In the genomic region with DNA sequence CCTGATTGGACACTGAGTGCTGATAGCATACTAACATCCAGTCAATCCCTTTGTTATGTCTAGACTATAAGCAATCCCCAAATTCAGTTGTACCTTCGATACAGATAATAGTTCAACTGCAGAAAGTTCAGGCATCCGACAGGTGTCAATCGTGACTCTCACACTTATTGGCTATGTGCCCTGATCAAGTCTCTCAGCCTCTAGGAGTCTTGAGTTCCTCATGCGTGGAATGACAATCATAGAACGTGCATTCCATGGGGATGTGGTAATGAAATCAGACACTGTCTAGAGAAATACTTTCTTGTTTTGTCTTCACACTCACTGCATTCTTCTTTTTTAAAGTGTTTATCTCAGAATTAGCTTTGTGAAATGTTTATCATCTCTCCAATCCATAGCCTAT, we compare ENCODE assay signal across 18 cellular contexts. TPM values are rescaled to one million over a fixed set of nuclear protein-coding genes. Genes with fewer than 3 reads are reported as not detected.
"Had no signal": no experiment of that assay in that cellular context is flagged by ENCODE, and none has a peak within 500 bp of the region (broad histone marks: within the 10 kb centered on the region; RNA-seq: fewer than 3 reads in every experiment).

No MANE protein-coding gene starts in this region.

- ATAC-seq: left lung, psoas muscle had no signal

- H3K36me3 Mint-ChIP-seq: immature natural killer cell, memory B cell, type B pancreatic cell had no signal

- FAIRE-seq: astrocyte had no signal

- H3K27ac Mint-ChIP-seq: activated T-helper 1 cell treated with anti-CD3 and anti-CD28 coated beads, Interleukin-12 subunit alpha, Interleukin-12 subunit beta, Interleukin-2, Interleukin-4 antibody, amounts not matched to agents 30 ng/mL and 10 ng/mL and 1 ng/mL, durations not matched to agents 14 hours and 24 hours and 36 hours; immature natural killer cell; memory B cell; nephron progenitor cell; T-helper 1 cell treated with Interleukin-12 subunit alpha and Interleukin-12 subunit beta and Interleukin-4 antibody, amounts not matched to agents 30 μg/mL and 1 μg/mL, for 36 hours; type B pancreatic cell had no signal

- H3K4me3 ChIP-seq: left lung, psoas muscle, sigmoid colon had no signal

- H3K4me3 Mint-ChIP-seq: activated T-helper 1 cell treated with anti-CD3 and anti-CD28 coated beads, Interleukin-12 subunit alpha, Interleukin-12 subunit beta, Interleukin-2, Interleukin-4 antibody, amounts not matched to agents 30 ng/mL and 10 ng/mL and 1 ng/mL, durations not matched to agents 14 hours and 24 hours and 36 hours; immature natural killer cell; memory B cell; nephron progenitor cell; T-helper 1 cell treated with Interleukin-12 subunit alpha and Interleukin-12 subunit beta and Interleukin-4 antibody, amounts not matched to agents 30 μg/mL and 1 μg/mL, for 36 hours; type B pancreatic cell had no signal

- H3K4me1 Mint-ChIP-seq: memory B cell had no signal

- DNase-seq: activated CD4-positive, alpha-beta T cell treated with anti-CD3 and anti-CD28 coated beads for 48 hours; activated naive CD4-positive, alpha-beta T cell treated with Interleukin-2 at 50 U/mL for 16 hours; caudate nucleus; effector memory CD4-positive, alpha-beta T cell; immature natural killer cell; left lung; nephron progenitor cell; psoas muscle; sigmoid colon; stimulated activated CD4-positive, alpha-beta T cell treated with anti-CD3 and anti-CD28 coated beads, Interleukin-12 subunit alpha, Interleukin-12 subunit beta, amount 100 ng/mL, for 4 hours; stimulated activated naive CD4-positive, alpha-beta T cell; substantia nigra had no signal

- H3K9me3 Mint-ChIP-seq: activated T-helper 1 cell treated with anti-CD3 and anti-CD28 coated beads, Interleukin-12 subunit alpha, Interleukin-12 subunit beta, Interleukin-2, Interleukin-4 antibody, amounts not matched to agents 30 ng/mL and 10 ng/mL and 1 ng/mL, durations not matched to agents 14 hours and 24 hours and 36 hours; immature natural killer cell; memory B cell; nephron progenitor cell; T-helper 1 cell treated with Interleukin-12 subunit alpha and Interleukin-12 subunit beta and Interleukin-4 antibody, amounts not matched to agents 30 μg/mL and 1 μg/mL, for 36 hours; type B pancreatic cell had no signal

RNA-seq across cellular contexts. Expression of a gene that starts 4.8 kb away (rescaled TPM):
- total RNA-seq: activated T-helper 1 cell treated with anti-CD3 and anti-CD28 coated beads, Interleukin-12 subunit alpha, Interleukin-12 subunit beta, Interleukin-2, Interleukin-4 antibody, amounts not matched to agents 30 ng/mL and 10 ng/mL and 1 ng/mL, durations not matched to agents 14 hours and 24 hours and 36 hours; omental fat pad; sigmoid colon had no signal
- polyA plus RNA-seq: immature natural killer cell had no signal
